20 cellular contexts compared by ENCODE assay signal in genomic region chr3:33201195-33201594, GRCh38. TPM values are rescaled to one million over a fixed set of nuclear protein-coding genes. Genes with fewer than 3 reads are reported as not detected.
"Had no signal": no experiment of that assay in that cellular context is flagged by ENCODE, and none has a peak within 500 bp of the region (broad histone marks: within the 10 kb centered on the region; RNA-seq: fewer than 3 reads in every experiment).

No MANE protein-coding gene starts in this region.

- DNase-seq: effector memory CD4-positive, alpha-beta T cell; gastrocnemius medialis; heart right ventricle; hypothalamus; kidney glomerular epithelial cell; natural killer cell; ovary; sigmoid colon; stimulated activated CD4-positive, alpha-beta T cell treated with anti-CD3 and anti-CD28 coated beads, Interleukin-12 subunit alpha, Interleukin-12 subunit beta, amount 100 ng/mL, for 4 hours; stimulated activated naive CD4-positive, alpha-beta T cell; stomach; substantia nigra; upper lobe of left lung; uterus had no signal

- H3K36me3 ChIP-seq: esophagus muscularis mucosa, gastrocnemius medialis, heart right ventricle, ovary, right atrium auricular region, sigmoid colon, stomach, upper lobe of left lung, uterus had no signal

- H3K27ac Mint-ChIP-seq: natural killer cell had no signal

- FAIRE-seq: islet of Langerhans had no signal

- H3K4me3 Mint-ChIP-seq: natural killer cell, neural crest cell had no signal

- H3K36me3 Mint-ChIP-seq: natural killer cell had no signal

- H3K27ac ChIP-seq: epithelial cell of prostate, esophagus muscularis mucosa, gastrocnemius medialis, heart right ventricle, ovary, right atrium auricular region, skin epidermis, stomach, upper lobe of left lung, uterus had no signal

- H3K4me1 Mint-ChIP-seq: natural killer cell, neural crest cell had no signal

- H3K9me3 Mint-ChIP-seq: natural killer cell had no signal

- H3K9me3 ChIP-seq: esophagus muscularis mucosa, gastrocnemius medialis, heart right ventricle, ovary, right atrium auricular region, sigmoid colon, stomach, upper lobe of left lung, uterus had no signal

- H3K4me1 ChIP-seq: gastrocnemius medialis, heart right ventricle, right atrium auricular region, upper lobe of left lung, uterus had no signal

- ATAC-seq: gastrocnemius medialis, heart right ventricle, natural killer cell had no signal

- H3K27me3 ChIP-seq: esophagus muscularis mucosa, gastrocnemius medialis, ovary, right atrium auricular region, sigmoid colon, stomach, upper lobe of left lung, uterus had no signal

- H3K4me3 ChIP-seq: esophagus muscularis mucosa, gastrocnemius medialis, heart right ventricle, ovary, right atrium auricular region, sigmoid colon, skin epidermis, stomach, upper lobe of left lung, uterus had no signal

RNA-seq across cellular contexts. Expression of gene SUSD5, which starts 17.4 kb away (rescaled TPM):
- total RNA-seq: natural killer cell had no signal
